ENCODE assay signal across 19 cellular contexts in genomic region chr11:129943036-129943435, GRCh38. TPM values are rescaled to one million over a fixed set of nuclear protein-coding genes. Genes with fewer than 3 reads are reported as not detected.
A peak's percentile ranks its signal among the peaks of the same experiment; 100 is the strongest.
DNase-seq lines count a peak whose midpoint lies in the region; ATAC-seq and TF ChIP-seq lines count a peak whose summit lies in the region.
"Had no signal": no experiment of that assay in that cellular context is flagged by ENCODE, and none has a peak within 500 bp of the region (broad histone marks: within the 10 kb centered on the region; RNA-seq: fewer than 3 reads in every experiment).

No MANE protein-coding gene starts in this region.

- intact Hi-C loops in PC-3 (cut with micrococcal nuclease), result no loop called here
- intact Hi-C loops in upper lobe of right lung (cut with DNase I), result no loop called here
- intact Hi-C loops in activated T-helper 2 cell treated with anti-CD3 and anti-CD28 coated beads, Interferon-gamma antibody, Interleukin-2, Interleukin-4, amounts not matched to agents 10 μg/mL and 5 μg/mL and 100 μg/mL, durations not matched to agents 14 hours and 24 hours and 36 hours (cut with micrococcal nuclease), result no loop called here

- no peaks in the 10 kb centered on the region for H3K79me2 ChIP-seq in PC-3 (ENCODE audit: low read length)

- H3K27me3 ChIP-seq in PC-3 (ENCODE audit: low read length), result no peaks in the 10 kb centered on the region
- no peaks in the 10 kb centered on the region for H3K27me3 ChIP-seq in upper lobe of right lung
- H3K27me3 ChIP-seq: Peyer's patch had no signal

- H3K9ac ChIP-seq in PC-3 (ENCODE audit: low read length), result no peak overlapping the region

- H3K9me3 Mint-ChIP-seq in activated T-helper 2 cell treated with anti-CD3 and anti-CD28 coated beads, Interferon-gamma antibody, Interleukin-2, Interleukin-4, amounts not matched to agents 10 μg/mL and 5 μg/mL and 100 μg/mL, durations not matched to agents 14 hours and 24 hours and 36 hours, result no peaks in the 10 kb centered on the region

- peaks cover 13% of the 10 kb centered on the region for H3K4me1 Mint-ChIP-seq in activated T-helper 2 cell treated with anti-CD3 and anti-CD28 coated beads, Interferon-gamma antibody, Interleukin-2, Interleukin-4, amounts not matched to agents 10 μg/mL and 5 μg/mL and 100 μg/mL, durations not matched to agents 14 hours and 24 hours and 36 hours (ENCODE audit: low read depth)

- H3K27ac ChIP-seq in PC-3 (ENCODE audit: low read length) (no peak overlapping the region), upper lobe of right lung (no peak overlapping the region)
- H3K27ac ChIP-seq: 22Rv1, C4-2B, Peyer's patch had no signal

- H3K4me3 Mint-ChIP-seq in activated T-helper 2 cell treated with anti-CD3 and anti-CD28 coated beads, Interferon-gamma antibody, Interleukin-2, Interleukin-4, amounts not matched to agents 10 μg/mL and 5 μg/mL and 100 μg/mL, durations not matched to agents 14 hours and 24 hours and 36 hours (ENCODE audit: low read depth), result no peak overlapping the region

- H3K36me3 ChIP-seq in PC-3 (ENCODE audit: low read depth, low read length) (no peaks in the 10 kb centered on the region), upper lobe of right lung (peaks cover 15% of the 10 kb centered on the region)

- BruUV-seq in PC-3 (replicated peaks; lab: Mats Ljungman, UMichigan), result no TSS peak

- H4K20me1 ChIP-seq in PC-3 (ENCODE audit: low read length), result no peaks in the 10 kb centered on the region

- H3K27me3 Mint-ChIP-seq in activated T-helper 2 cell treated with anti-CD3 and anti-CD28 coated beads, Interferon-gamma antibody, Interleukin-2, Interleukin-4, amounts not matched to agents 10 μg/mL and 5 μg/mL and 100 μg/mL, durations not matched to agents 14 hours and 24 hours and 36 hours (ENCODE audit: low read depth), result no peaks in the 10 kb centered on the region

- no peak overlapping the region for H3K27ac Mint-ChIP-seq in activated T-helper 2 cell treated with anti-CD3 and anti-CD28 coated beads, Interferon-gamma antibody, Interleukin-2, Interleukin-4, amounts not matched to agents 10 μg/mL and 5 μg/mL and 100 μg/mL, durations not matched to agents 14 hours and 24 hours and 36 hours

- no peaks in the 10 kb centered on the region for H3F3A ChIP-seq in PC-3 (ENCODE audit: low read length, unreplicated experiment)

- peaks cover 29% of the 10 kb centered on the region for H3K36me3 Mint-ChIP-seq in activated T-helper 2 cell treated with anti-CD3 and anti-CD28 coated beads, Interferon-gamma antibody, Interleukin-2, Interleukin-4, amounts not matched to agents 10 μg/mL and 5 μg/mL and 100 μg/mL, durations not matched to agents 14 hours and 24 hours and 36 hours (ENCODE audit: low read depth)

- TF ChIP-seq CTCF in PC-3 (conservative IDR thresholded peaks at IDR 0.05; ENCODE audit: low read depth, low read length), result no peak
- TF ChIP-seq CTCF in upper lobe of right lung (IDR thresholded peaks at IDR 0.05), result no peak

- DNase-seq in DMS53 (lab: John Stamatoyannopoulos, UW), result peak; percentile 46
- DNase-seq in DMS53 treated with DMSO at 0.1 percent for 48 hours (lab: John Stamatoyannopoulos, UW; ENCODE audit: unreplicated experiment), result no peak
- peak; percentile 34 for DNase-seq in PC-3
- peak; percentile 58 for DNase-seq in left kidney (ENCODE audit: low read depth, low spot score)
- no peak for DNase-seq in upper lobe of right lung
- DNase-seq in activated naive CD4-positive, alpha-beta T cell (lab: John Stamatoyannopoulos, UW), result no peak
- no peak for DNase-seq in activated T-helper 2 cell treated with anti-CD3 and anti-CD28 coated beads, Interferon-gamma antibody, Interleukin-2, Interleukin-4, amounts not matched to agents 10 μg/mL and 5 μg/mL and 100 μg/mL, durations not matched to agents 14 hours and 24 hours and 36 hours (ENCODE audit: low spot score)
- DNase-seq: AML-193, GDM1, KG1, NCI-H1417, NCI-H187, NCI-H2171, NCI-H526, Peyer's patch, SW 1271 had no signal

- H3K4me2 ChIP-seq in PC-3 (ENCODE audit: low read length), result no peak overlapping the region

- POLR2A ChIA-PET in PC-3 (lab: Charles Lee; ENCODE audit: unreplicated experiment), result interaction anchor here (0.6 kb wide), 1 partner anchor 60 kb away, joined by 3 read pairs; the partner anchor contains the start of gene PRDM10

- no peak; the same call in 1 of the 2 replicates for ATAC-seq in PC-3
- ATAC-seq in upper lobe of right lung, result peak; percentile 24
- ATAC-seq in GM18909 (IDR thresholded peaks at IDR 0.05; ENCODE audit: poor library complexity, unreplicated experiment), result no peak

- H2AFZ ChIP-seq in PC-3 (ENCODE audit: low read length), result no peak overlapping the region

- H3K9me3 ChIP-seq in PC-3 (ENCODE audit: low read length) (no peaks in the 10 kb centered on the region), upper lobe of right lung (no peaks in the 10 kb centered on the region)
- H3K9me3 ChIP-seq: Peyer's patch had no signal

- CTCF ChIA-PET in PC-3 (lab: Charles Lee), result no interaction called here

- H3K9me2 ChIP-seq in PC-3 (replicated peaks; ENCODE audit: low read length), result no peaks in the 10 kb centered on the region

- H3K4me1 ChIP-seq in PC-3 (ENCODE audit: insufficient read depth, low read length) (0 out of 2 replicates have a peak, but pooled peaks cover 2% of the 10 kb centered on the region), upper lobe of right lung (no peaks in the 10 kb centered on the region)
- H3K4me1 ChIP-seq: Peyer's patch had no signal

- H3K4me3 ChIP-seq in PC-3 (ENCODE audit: low read length) (no peak overlapping the region), upper lobe of right lung (no peak overlapping the region)
- H3K4me3 ChIP-seq: Peyer's patch had no signal

RNA-seq across cellular contexts. Expression of gene NFRKB, which starts 47.7 kb away (rescaled TPM):
- total RNA-seq in PC-3 (2014; rRNA removed) (48.2 and 57.0 TPM in 2 replicates), upper lobe of right lung (22.3 TPM)
- 42.6 and 42.8 TPM in 2 replicates for total RNA-seq in activated T-helper 2 cell treated with anti-CD3 and anti-CD28 coated beads, Interferon-gamma antibody, Interleukin-2, Interleukin-4, amounts not matched to agents 10 μg/mL and 5 μg/mL and 100 μg/mL, durations not matched to agents 14 hours and 24 hours and 36 hours

RNA-seq across cellular contexts. Expression of gene PRDM10, which starts 59.6 kb away (rescaled TPM):
- total RNA-seq in PC-3 (2014; rRNA removed) (7.3 and 8.5 TPM in 2 replicates), upper lobe of right lung (15.7 TPM)
- total RNA-seq in activated T-helper 2 cell treated with anti-CD3 and anti-CD28 coated beads, Interferon-gamma antibody, Interleukin-2, Interleukin-4, amounts not matched to agents 10 μg/mL and 5 μg/mL and 100 μg/mL, durations not matched to agents 14 hours and 24 hours and 36 hours, result 15.3 and 15.5 TPM in 2 replicates

Comparison
In these comparisons a context has a peak if more than half of its experiments do, and no peak if none do; other contexts are left out.
1. DNase-seq: peak in DMS53 (single experiment), PC-3 (single experiment) and left kidney (single experiment); none in DMS53 treated with DMSO at 0.1 percent for 48 hours (single experiment), upper lobe of right lung (single experiment), activated naive CD4-positive, alpha-beta T cell (0 of 4) and activated T-helper 2 cell treated with anti-CD3 and anti-CD28 coated beads, Interferon-gamma antibody, Interleukin-2, Interleukin-4, amounts not matched to agents 10 μg/mL and 5 μg/mL and 100 μg/mL, durations not matched to agents 14 hours and 24 hours and 36 hours (single experiment).